Comparison of ENCODE assay signal across 1 cellular context in the genomic region with DNA sequence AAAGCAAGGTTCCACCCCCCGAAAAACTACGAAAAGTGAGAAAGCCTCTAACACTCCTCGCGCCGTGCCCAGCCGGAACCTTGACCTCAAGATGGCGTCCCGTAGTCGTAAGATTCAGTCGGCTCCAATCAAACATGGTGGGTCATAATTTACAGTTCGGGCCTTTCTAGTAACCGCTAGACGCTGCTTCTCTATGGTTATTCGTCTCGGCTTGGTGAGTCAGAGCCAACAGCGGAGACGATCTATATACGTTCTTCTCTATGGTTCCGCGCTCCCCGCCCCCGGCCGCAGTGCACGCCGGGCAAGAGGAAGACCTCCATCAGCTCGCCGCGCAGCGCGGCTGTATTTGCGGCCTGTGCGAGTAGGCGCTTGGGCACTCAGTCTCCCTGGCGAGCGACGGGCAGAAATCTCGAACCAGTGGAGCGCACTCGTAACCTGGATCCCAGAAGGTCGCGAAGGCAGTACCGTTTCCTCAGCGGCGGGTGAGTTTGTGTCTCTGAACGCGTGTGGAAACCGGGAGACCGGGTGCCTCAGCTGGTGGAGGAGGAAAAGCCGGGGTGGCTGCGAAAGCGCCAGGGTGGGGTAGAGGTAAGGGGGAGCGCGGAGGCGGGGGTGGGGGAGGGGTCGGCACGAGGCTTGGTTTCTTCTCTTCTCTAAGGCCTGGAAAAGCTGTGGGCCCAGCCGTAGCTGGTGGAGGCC.
TF ChIP-seq lines count a peak whose summit lies in the region.

A gene (plus strand): TSS at position 311 of the 699 bp plus-strand sequence. CDS start 13,108 bp downstream, outside the sequence.

TF ChIP-seq in K562, 482 proteins besides CTCF, POLR2A, EP300 and RAD21 (continued from another document and continues in another):
- peak; percentile 38; the same call in 1 of the 2 replicates for TF ChIP-seq STAT5A (IDR thresholded peaks at IDR 0.05; ENCODE audit: borderline replicate concordance, low read length)
- TF ChIP-seq, protein P1, sequence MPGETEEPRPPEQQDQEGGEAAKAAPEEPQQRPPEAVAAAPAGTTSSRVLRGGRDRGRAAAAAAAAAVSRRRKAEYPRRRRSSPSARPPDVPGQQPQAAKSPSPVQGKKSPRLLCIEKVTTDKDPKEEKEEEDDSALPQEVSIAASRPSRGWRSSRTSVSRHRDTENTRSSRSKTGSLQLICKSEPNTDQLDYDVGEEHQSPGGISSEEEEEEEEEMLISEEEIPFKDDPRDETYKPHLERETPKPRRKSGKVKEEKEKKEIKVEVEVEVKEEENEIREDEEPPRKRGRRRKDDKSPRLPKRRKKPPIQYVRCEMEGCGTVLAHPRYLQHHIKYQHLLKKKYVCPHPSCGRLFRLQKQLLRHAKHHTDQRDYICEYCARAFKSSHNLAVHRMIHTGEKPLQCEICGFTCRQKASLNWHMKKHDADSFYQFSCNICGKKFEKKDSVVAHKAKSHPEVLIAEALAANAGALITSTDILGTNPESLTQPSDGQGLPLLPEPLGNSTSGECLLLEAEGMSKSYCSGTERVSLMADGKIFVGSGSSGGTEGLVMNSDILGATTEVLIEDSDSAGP (CRISPR knock-in tag; IDR thresholded peaks at IDR 0.05) = no peak
- no peak for TF ChIP-seq HDAC2 (IDR thresholded peaks at IDR 0.05)
- 0 out of 2 replicates have a peak, but pooled peaks have one; percentile 34 for TF ChIP-seq DPF2 (IDR thresholded peaks at IDR 0.05)
- TF ChIP-seq, protein P2, sequence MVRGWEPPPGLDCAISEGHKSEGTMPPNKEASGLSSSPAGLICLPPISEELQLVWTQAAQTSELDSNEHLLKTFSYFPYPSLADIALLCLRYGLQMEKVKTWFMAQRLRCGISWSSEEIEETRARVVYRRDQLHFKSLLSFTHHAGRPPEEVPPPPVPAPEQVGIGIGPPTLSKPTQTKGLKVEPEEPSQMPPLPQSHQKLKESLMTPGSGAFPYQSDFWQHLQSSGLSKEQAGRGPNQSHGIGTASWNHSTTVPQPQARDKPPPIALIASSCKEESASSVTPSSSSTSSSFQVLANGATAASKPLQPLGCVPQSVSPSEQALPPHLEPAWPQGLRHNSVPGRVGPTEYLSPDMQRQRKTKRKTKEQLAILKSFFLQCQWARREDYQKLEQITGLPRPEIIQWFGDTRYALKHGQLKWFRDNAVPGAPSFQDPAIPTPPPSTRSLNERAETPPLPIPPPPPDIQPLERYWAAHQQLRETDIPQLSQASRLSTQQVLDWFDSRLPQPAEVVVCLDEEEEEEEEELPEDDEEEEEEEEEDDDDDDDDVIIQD (CRISPR knock-in tag; IDR thresholded peaks at IDR 0.05) = no peak
- TF ChIP-seq FOXJ2 (tag; IDR thresholded peaks at IDR 0.05) = no peak
- TF ChIP-seq ASH1L (IDR thresholded peaks at IDR 0.05; ENCODE audit: borderline replicate concordance, low read depth, partially characterized antibody) = no peak
- no peak for TF ChIP-seq GATAD2B (IDR thresholded peaks at IDR 0.05; ENCODE audit: borderline replicate concordance)
- TF ChIP-seq ZNF764 (CRISPR knock-in tag; IDR thresholded peaks at IDR 0.05; ENCODE audit: low read depth) = no peak
- TF ChIP-seq ZNF184 (CRISPR knock-in tag; IDR thresholded peaks at IDR 0.05) = no peak
- TF ChIP-seq MEIS2 (IDR thresholded peaks at IDR 0.05; ENCODE audit: partially characterized antibody) = peak; percentile 91
- peak; percentile 94 for TF ChIP-seq KDM5B (IDR thresholded peaks at IDR 0.05; ENCODE audit: insufficient replicate concordance, low read depth, low read length)
- TF ChIP-seq, protein P3, sequence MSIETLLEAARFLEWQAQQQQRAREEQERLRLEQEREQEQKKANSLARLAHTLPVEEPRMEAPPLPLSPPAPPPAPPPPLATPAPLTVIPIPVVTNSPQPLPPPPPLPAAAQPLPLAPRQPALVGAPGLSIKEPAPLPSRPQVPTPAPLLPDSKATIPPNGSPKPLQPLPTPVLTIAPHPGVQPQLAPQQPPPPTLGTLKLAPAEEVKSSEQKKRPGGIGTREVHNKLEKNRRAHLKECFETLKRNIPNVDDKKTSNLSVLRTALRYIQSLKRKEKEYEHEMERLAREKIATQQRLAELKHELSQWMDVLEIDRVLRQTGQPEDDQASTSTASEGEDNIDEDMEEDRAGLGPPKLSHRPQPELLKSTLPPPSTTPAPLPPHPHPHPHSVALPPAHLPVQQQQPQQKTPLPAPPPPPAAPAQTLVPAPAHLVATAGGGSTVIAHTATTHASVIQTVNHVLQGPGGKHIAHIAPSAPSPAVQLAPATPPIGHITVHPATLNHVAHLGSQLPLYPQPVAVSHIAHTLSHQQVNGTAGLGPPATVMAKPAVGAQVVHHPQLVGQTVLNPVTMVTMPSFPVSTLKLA (conservative IDR thresholded peaks at IDR 0.05) = peak; percentile 51 to 87; a peak in 3 of 4 replicates
- no peak for TF ChIP-seq DDX20 (tag; IDR thresholded peaks at IDR 0.05; ENCODE audit: low read depth)
- TF ChIP-seq LEF1 (IDR thresholded peaks at IDR 0.05) = peak; percentile 23; the same call in 1 of the 2 replicates
- TF ChIP-seq PRMT5 (CRISPR knock-in tag; IDR thresholded peaks at IDR 0.05) = no peak
- TF ChIP-seq EHMT2 (IDR thresholded peaks at IDR 0.05) = peak; percentile 37; the same call in 1 of the 2 replicates
- TF ChIP-seq SUPT5H (IDR thresholded peaks at IDR 0.05) = peak; percentile 98
- no peak for TF ChIP-seq E2F3 (CRISPR knock-in tag; IDR thresholded peaks at IDR 0.05)
- no peak for TF ChIP-seq PHB (CRISPR knock-in tag; IDR thresholded peaks at IDR 0.05)
- peak; percentile 18; the same call in 1 of the 2 replicates for TF ChIP-seq TOE1 (IDR thresholded peaks at IDR 0.05; ENCODE audit: borderline replicate concordance)
- TF ChIP-seq TOE1 (CRISPR knock-in tag; IDR thresholded peaks at IDR 0.05; ENCODE audit: borderline replicate concordance, low read depth) = no peak
- TF ChIP-seq, protein P4, sequence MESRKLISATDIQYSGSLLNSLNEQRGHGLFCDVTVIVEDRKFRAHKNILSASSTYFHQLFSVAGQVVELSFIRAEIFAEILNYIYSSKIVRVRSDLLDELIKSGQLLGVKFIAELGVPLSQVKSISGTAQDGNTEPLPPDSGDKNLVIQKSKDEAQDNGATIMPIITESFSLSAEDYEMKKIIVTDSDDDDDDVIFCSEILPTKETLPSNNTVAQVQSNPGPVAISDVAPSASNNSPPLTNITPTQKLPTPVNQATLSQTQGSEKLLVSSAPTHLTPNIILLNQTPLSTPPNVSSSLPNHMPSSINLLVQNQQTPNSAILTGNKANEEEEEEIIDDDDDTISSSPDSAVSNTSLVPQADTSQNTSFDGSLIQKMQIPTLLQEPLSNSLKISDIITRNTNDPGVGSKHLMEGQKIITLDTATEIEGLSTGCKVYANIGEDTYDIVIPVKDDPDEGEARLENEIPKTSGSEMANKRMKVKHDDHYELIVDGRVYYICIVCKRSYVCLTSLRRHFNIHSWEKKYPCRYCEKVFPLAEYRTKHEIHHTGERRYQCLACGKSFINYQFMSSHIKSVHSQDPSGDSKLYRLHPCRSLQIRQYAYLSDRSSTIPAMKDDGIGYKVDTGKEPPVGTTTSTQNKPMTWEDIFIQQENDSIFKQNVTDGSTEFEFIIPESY (CRISPR knock-in tag; IDR thresholded peaks at IDR 0.05) = 0 out of 2 replicates have a peak, but pooled peaks have one; percentile 22
- no peak for TF ChIP-seq SRF (CRISPR knock-in tag; IDR thresholded peaks at IDR 0.05)
- peak in 1 of 2 experiments; percentile 45; a peak in 1 of 4 replicates for TF ChIP-seq FOXA3 (CRISPR knock-in tag; conservative IDR thresholded peaks at IDR 0.05 in 1 of 2, IDR thresholded peaks at IDR 0.05 in 1 of 2)
- TF ChIP-seq GABPB1 (CRISPR knock-in tag; IDR thresholded peaks at IDR 0.05) = peak; percentile 68; the same call in 1 of the 2 replicates
- TF ChIP-seq RBFOX2 (IDR thresholded peaks at IDR 0.05; ENCODE audit: low read depth, low read length) = peak; percentile 99
- TF ChIP-seq BCOR (IDR thresholded peaks at IDR 0.05) = no peak
- TF ChIP-seq CCNT2 (IDR thresholded peaks at IDR 0.05; ENCODE audit: borderline replicate concordance, extremely low read depth, insufficient read length, low read depth, low read length) = peak; percentile 55
- TF ChIP-seq BMI1 (IDR thresholded peaks at IDR 0.05; ENCODE audit: low read length) = no peak
- peak; percentile 80; the same call in 1 of the 2 replicates for TF ChIP-seq FOXP1 (CRISPR knock-in tag; IDR thresholded peaks at IDR 0.05)
- TF ChIP-seq STAT5B (CRISPR knock-in tag; IDR thresholded peaks at IDR 0.05) = no peak
- TF ChIP-seq, protein P5, sequence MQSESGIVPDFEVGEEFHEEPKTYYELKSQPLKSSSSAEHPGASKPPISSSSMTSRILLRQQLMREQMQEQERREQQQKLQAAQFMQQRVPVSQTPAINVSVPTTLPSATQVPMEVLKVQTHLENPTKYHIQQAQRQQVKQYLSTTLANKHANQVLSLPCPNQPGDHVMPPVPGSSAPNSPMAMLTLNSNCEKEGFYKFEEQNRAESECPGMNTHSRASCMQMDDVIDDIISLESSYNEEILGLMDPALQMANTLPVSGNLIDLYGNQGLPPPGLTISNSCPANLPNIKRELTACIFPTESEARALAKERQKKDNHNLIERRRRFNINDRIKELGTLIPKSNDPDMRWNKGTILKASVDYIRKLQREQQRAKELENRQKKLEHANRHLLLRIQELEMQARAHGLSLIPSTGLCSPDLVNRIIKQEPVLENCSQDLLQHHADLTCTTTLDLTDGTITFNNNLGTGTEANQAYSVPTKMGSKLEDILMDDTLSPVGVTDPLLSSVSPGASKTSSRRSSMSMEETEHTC (IDR thresholded peaks at IDR 0.05) = no peak
- peak; percentile 34; the same call in 1 of the 2 replicates for TF ChIP-seq CTBP1 (IDR thresholded peaks at IDR 0.05; ENCODE audit: borderline replicate concordance)
- TF ChIP-seq CSDE1 (IDR thresholded peaks at IDR 0.05) = peak in 1 of 2 experiments; percentile 51; a peak in 1 of 4 replicates
- TF ChIP-seq ZBTB8A (IDR thresholded peaks at IDR 0.05; ENCODE audit: partially characterized antibody) = no peak
- TF ChIP-seq, protein P6, sequence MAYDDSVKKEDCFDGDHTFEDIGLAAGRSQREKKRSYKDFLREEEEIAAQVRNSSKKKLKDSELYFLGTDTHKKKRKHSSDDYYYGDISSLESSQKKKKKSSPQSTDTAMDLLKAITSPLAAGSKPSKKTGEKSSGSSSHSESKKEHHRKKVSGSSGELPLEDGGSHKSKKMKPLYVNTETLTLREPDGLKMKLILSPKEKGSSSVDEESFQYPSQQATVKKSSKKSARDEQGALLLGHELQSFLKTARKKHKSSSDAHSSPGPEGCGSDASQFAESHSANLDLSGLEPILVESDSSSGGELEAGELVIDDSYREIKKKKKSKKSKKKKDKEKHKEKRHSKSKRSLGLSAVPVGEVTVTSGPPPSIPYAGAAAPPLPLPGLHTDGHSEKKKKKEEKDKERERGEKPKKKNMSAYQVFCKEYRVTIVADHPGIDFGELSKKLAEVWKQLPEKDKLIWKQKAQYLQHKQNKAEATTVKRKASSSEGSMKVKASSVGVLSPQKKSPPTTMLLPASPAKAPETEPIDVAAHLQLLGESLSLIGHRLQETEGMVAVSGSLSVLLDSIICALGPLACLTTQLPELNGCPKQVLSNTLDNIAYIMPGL (CRISPR knock-in tag; IDR thresholded peaks at IDR 0.05) = 0 out of 2 replicates have a peak, but pooled peaks have one; percentile 47
- TF ChIP-seq TEAD2 (tag; IDR thresholded peaks at IDR 0.05) = no peak
- TF ChIP-seq ZNF699 (CRISPR knock-in tag; IDR thresholded peaks at IDR 0.05; ENCODE audit: insufficient replicate concordance) = no peak
- TF ChIP-seq PTRF (tag; IDR thresholded peaks at IDR 0.05) = no peak
- no peak for TF ChIP-seq ILK (tag; IDR thresholded peaks at IDR 0.05; ENCODE audit: borderline replicate concordance, low read depth)
- TF ChIP-seq ZNF445 (CRISPR knock-in tag; IDR thresholded peaks at IDR 0.05; ENCODE audit: low read depth) = no peak
- TF ChIP-seq SMAD3 (CRISPR knock-in tag; conservative IDR thresholded peaks at IDR 0.05) = no peak
- TF ChIP-seq NELFE (IDR thresholded peaks at IDR 0.05; ENCODE audit: insufficient read depth, insufficient read length) = no peak
- no peak for TF ChIP-seq HSF4 (CRISPR knock-in tag; IDR thresholded peaks at IDR 0.05; ENCODE audit: borderline replicate concordance)
- no peak for TF ChIP-seq ZNF354B (CRISPR knock-in tag; IDR thresholded peaks at IDR 0.05)
- peak; percentile 95 for TF ChIP-seq FOSL1 (tag; conservative IDR thresholded peaks at IDR 0.05)
- TF ChIP-seq HNRNPLL (IDR thresholded peaks at IDR 0.05; ENCODE audit: low read depth, low read length, poor library complexity, severe bottlenecking) = peak; percentile 49
- TF ChIP-seq, protein P7, sequence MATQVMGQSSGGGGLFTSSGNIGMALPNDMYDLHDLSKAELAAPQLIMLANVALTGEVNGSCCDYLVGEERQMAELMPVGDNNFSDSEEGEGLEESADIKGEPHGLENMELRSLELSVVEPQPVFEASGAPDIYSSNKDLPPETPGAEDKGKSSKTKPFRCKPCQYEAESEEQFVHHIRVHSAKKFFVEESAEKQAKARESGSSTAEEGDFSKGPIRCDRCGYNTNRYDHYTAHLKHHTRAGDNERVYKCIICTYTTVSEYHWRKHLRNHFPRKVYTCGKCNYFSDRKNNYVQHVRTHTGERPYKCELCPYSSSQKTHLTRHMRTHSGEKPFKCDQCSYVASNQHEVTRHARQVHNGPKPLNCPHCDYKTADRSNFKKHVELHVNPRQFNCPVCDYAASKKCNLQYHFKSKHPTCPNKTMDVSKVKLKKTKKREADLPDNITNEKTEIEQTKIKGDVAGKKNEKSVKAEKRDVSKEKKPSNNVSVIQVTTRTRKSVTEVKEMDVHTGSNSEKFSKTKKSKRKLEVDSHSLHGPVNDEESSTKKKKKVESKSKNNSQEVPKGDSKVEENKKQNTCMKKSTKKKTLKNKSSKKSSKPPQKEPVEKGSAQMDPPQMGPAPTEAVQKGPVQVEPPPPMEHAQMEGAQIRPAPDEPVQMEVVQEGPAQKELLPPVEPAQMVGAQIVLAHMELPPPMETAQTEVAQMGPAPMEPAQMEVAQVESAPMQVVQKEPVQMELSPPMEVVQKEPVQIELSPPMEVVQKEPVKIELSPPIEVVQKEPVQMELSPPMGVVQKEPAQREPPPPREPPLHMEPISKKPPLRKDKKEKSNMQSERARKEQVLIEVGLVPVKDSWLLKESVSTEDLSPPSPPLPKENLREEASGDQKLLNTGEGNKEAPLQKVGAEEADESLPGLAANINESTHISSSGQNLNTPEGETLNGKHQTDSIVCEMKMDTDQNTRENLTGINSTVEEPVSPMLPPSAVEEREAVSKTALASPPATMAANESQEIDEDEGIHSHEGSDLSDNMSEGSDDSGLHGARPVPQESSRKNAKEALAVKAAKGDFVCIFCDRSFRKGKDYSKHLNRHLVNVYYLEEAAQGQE (CRISPR knock-in tag; IDR thresholded peaks at IDR 0.05; ENCODE audit: low read depth) = no peak
- no peak for TF ChIP-seq BRCA1 (IDR thresholded peaks at IDR 0.05)
- no peak for TF ChIP-seq BRCA1 (CRISPR knock-in tag; IDR thresholded peaks at IDR 0.05)
- TF ChIP-seq PPARD (CRISPR knock-in tag; IDR thresholded peaks at IDR 0.05) = no peak
- no peak for TF ChIP-seq NUFIP1 (IDR thresholded peaks at IDR 0.05; ENCODE audit: partially characterized antibody)
- peak; percentile 85 for TF ChIP-seq RNF2 (IDR thresholded peaks at IDR 0.05)
- TF ChIP-seq TEAD1 (CRISPR knock-in tag; IDR thresholded peaks at IDR 0.05) = peak in 1 of 2 experiments; percentile 53; a peak in 1 of 4 replicates
- no peak for TF ChIP-seq HLTF (IDR thresholded peaks at IDR 0.05)
- no peak for TF ChIP-seq TRIM24 (IDR thresholded peaks at IDR 0.05)
- no peak for TF ChIP-seq ZKSCAN8 (CRISPR knock-in tag; IDR thresholded peaks at IDR 0.05)
